Comparison of ENCODE assay signal across 26 cellular contexts in genomic region chr7:105216786-105217185, GRCh38.
"Had no signal": no experiment of that assay in that cellular context is flagged by ENCODE, and none has a peak within 500 bp of the region (broad histone marks: within the 10 kb centered on the region; RNA-seq: fewer than 3 reads in every experiment).

No MANE protein-coding gene starts in this region.

- H3K27ac Mint-ChIP-seq: activated CD4-positive, alpha-beta memory T cell treated with anti-CD3 and anti-CD28 coated beads for 36 hours; activated CD4-positive, alpha-beta T cell treated with anti-CD3 and anti-CD28 coated beads for 36 hours; activated CD8-positive, alpha-beta memory T cell treated with anti-CD3 and anti-CD28 coated beads, Interleukin-2, amount 10 ng/mL, durations not matched to agents 7 days and 5 days; activated naive CD8-positive, alpha-beta T cell treated with anti-CD3 and anti-CD28 coated beads, Interleukin-2, amount 10 ng/mL, durations not matched to agents 7 days and 5 days; activated T-helper 2 cell treated with anti-CD3 and anti-CD28 coated beads, Interferon-gamma antibody, Interleukin-2, Interleukin-4, amounts not matched to agents 10 μg/mL and 5 μg/mL and 100 μg/mL, durations not matched to agents 14 hours and 24 hours and 36 hours; memory B cell; T-helper 2 cell treated with Interferon-gamma antibody and Interleukin-4, amounts not matched to agents 5 μg/mL and 100 μg/mL, for 36 hours; WTC11 had no signal

- H3K27me3 ChIP-seq: body of pancreas, dorsolateral prefrontal cortex, right atrium auricular region, tibial artery had no signal

- H3K9me3 Mint-ChIP-seq: activated CD4-positive, alpha-beta memory T cell treated with anti-CD3 and anti-CD28 coated beads for 36 hours; activated naive CD8-positive, alpha-beta T cell treated with anti-CD3 and anti-CD28 coated beads, Interleukin-2, amount 10 ng/mL, durations not matched to agents 7 days and 5 days; activated T-helper 2 cell treated with anti-CD3 and anti-CD28 coated beads, Interferon-gamma antibody, Interleukin-2, Interleukin-4, amounts not matched to agents 10 μg/mL and 5 μg/mL and 100 μg/mL, durations not matched to agents 14 hours and 24 hours and 36 hours; memory B cell; naive B cell; T-helper 2 cell treated with Interferon-gamma antibody and Interleukin-4, amounts not matched to agents 5 μg/mL and 100 μg/mL, for 36 hours had no signal

- H3K4me3 Mint-ChIP-seq: activated CD4-positive, alpha-beta memory T cell treated with anti-CD3 and anti-CD28 coated beads for 36 hours; activated CD4-positive, alpha-beta T cell treated with anti-CD3 and anti-CD28 coated beads for 36 hours; activated CD8-positive, alpha-beta memory T cell treated with anti-CD3 and anti-CD28 coated beads, Interleukin-2, amount 10 ng/mL, durations not matched to agents 7 days and 5 days; activated naive CD8-positive, alpha-beta T cell treated with anti-CD3 and anti-CD28 coated beads, Interleukin-2, amount 10 ng/mL, durations not matched to agents 7 days and 5 days; memory B cell; neural crest cell; T-helper 2 cell treated with Interferon-gamma antibody and Interleukin-4, amounts not matched to agents 5 μg/mL and 100 μg/mL, for 36 hours; WTC11 had no signal

- H3K27ac ChIP-seq: body of pancreas, right atrium auricular region, tibial artery had no signal

- H3K9me3 ChIP-seq: body of pancreas, right atrium auricular region, tibial artery had no signal

- H3K27me3 Mint-ChIP-seq: activated CD4-positive, alpha-beta memory T cell treated with anti-CD3 and anti-CD28 coated beads for 36 hours; activated CD4-positive, alpha-beta T cell treated with anti-CD3 and anti-CD28 coated beads for 36 hours; activated CD8-positive, alpha-beta memory T cell treated with anti-CD3 and anti-CD28 coated beads, Interleukin-2, amount 10 ng/mL, durations not matched to agents 7 days and 5 days; activated naive CD8-positive, alpha-beta T cell treated with anti-CD3 and anti-CD28 coated beads, Interleukin-2, amount 10 ng/mL, durations not matched to agents 7 days and 5 days; memory B cell; naive B cell; progenitor cell of endocrine pancreas had no signal

- H3K36me3 ChIP-seq: right atrium auricular region, tibial artery had no signal

- H3K4me1 ChIP-seq: right atrium auricular region, tibial artery had no signal

- DNase-seq: activated CD4-positive, alpha-beta memory T cell treated with anti-CD3 and anti-CD28 coated beads for 36 hours; activated CD4-positive, alpha-beta T cell treated with anti-CD3 and anti-CD28 coated beads for 36 hours; activated CD8-positive, alpha-beta memory T cell treated with anti-CD3 and anti-CD28 coated beads, Interleukin-2, amount 10 ng/mL, durations not matched to agents 7 days and 5 days; activated naive CD4-positive, alpha-beta T cell treated with Interleukin-2 at 50 U/mL for 16 hours; activated naive CD8-positive, alpha-beta T cell treated with anti-CD3 and anti-CD28 coated beads, Interleukin-2, amount 10 ng/mL, durations not matched to agents 7 days and 5 days; amygdala; body of pancreas; caudate nucleus; dorsolateral prefrontal cortex; foreskin fibroblast; hippocampal formation; kidney glomerular epithelial cell; left ventricle myocardium superior; naive B cell; stimulated activated CD4-positive, alpha-beta T cell treated with anti-CD3 and anti-CD28 coated beads, Interleukin-12 subunit alpha, Interleukin-12 subunit beta, amount 100 ng/mL, for 4 hours; stimulated activated CD4-positive, alpha-beta T cell treated with anti-CD3 and anti-CD28 coated beads, Interleukin-1b, Interleukin-23, amount 100 ng/mL, for 48 hours; stimulated activated CD8-positive, alpha-beta memory T cell treated with anti-CD3 and anti-CD28 coated beads, Interleukin-4, amount 100 ng/mL, for 48 hours; stimulated activated naive CD4-positive, alpha-beta T cell; tibial artery had no signal

- ATAC-seq: activated CD4-positive, alpha-beta T cell treated with anti-CD3 and anti-CD28 coated beads for 36 hours; activated CD8-positive, alpha-beta memory T cell treated with anti-CD3 and anti-CD28 coated beads, Interleukin-2, amount 10 ng/mL, durations not matched to agents 7 days and 5 days; body of pancreas; left ventricle myocardium superior; WTC11 had no signal

- H3K4me3 ChIP-seq: body of pancreas, dorsolateral prefrontal cortex, right atrium auricular region, tibial artery had no signal
